ENCODE assay signal across 19 cellular contexts in genomic region chr3:134808835-134809234, GRCh38. TPM values are rescaled to one million over a fixed set of nuclear protein-coding genes. Genes with fewer than 3 reads are reported as not detected.
A peak's percentile ranks its signal among the peaks of the same experiment; 100 is the strongest.
DNase-seq lines count a peak whose midpoint lies in the region; ATAC-seq lines count a peak whose summit lies in the region.
"Had no signal": no experiment of that assay in that cellular context is flagged by ENCODE, and none has a peak within 500 bp of the region (broad histone marks: within the 10 kb centered on the region; RNA-seq: fewer than 3 reads in every experiment).

No MANE protein-coding gene starts in this region.

- H3K4me1 Mint-ChIP-seq in activated CD4-positive, alpha-beta T cell treated with anti-CD3 and anti-CD28 coated beads for 36 hours, result peaks cover 19% of the 10 kb centered on the region
- H3K4me1 Mint-ChIP-seq in activated T-helper 17 cell treated with anti-CD3 and anti-CD28 coated beads, Interleukin-2, amount 50 U/mL, for 72 hours, result peaks cover 4% of the 10 kb centered on the region

- no peaks in the 10 kb centered on the region for H3K36me3 Mint-ChIP-seq in activated CD4-positive, alpha-beta T cell treated with anti-CD3 and anti-CD28 coated beads for 36 hours (ENCODE audit: low read depth)
- no peaks in the 10 kb centered on the region for H3K36me3 Mint-ChIP-seq in activated T-helper 17 cell treated with anti-CD3 and anti-CD28 coated beads, Interleukin-2, amount 50 U/mL, for 72 hours (ENCODE audit: low read depth)
- H3K36me3 Mint-ChIP-seq: CD8-positive, alpha-beta T cell had no signal

- H3K9ac ChIP-seq in Karpas-422 (ENCODE audit: low read length), result no peak overlapping the region
- H3K9ac ChIP-seq: BLaER1 treated with 17β-estradiol and CSF1 and Interleukin-3, amounts not matched to agents 10 nM and 100 nM had no signal

- H2AFZ ChIP-seq in Karpas-422 (ENCODE audit: low read length), result no peak overlapping the region

- CTCF ChIA-PET in activated CD4-positive, alpha-beta T cell treated with anti-CD3 and anti-CD28 coated beads for 36 hours (lab: Charles Lee), result no interaction called here

- no peak overlapping the region for H3K27ac Mint-ChIP-seq in activated CD4-positive, alpha-beta T cell treated with anti-CD3 and anti-CD28 coated beads for 36 hours
- H3K27ac Mint-ChIP-seq in activated T-helper 17 cell treated with anti-CD3 and anti-CD28 coated beads, Interleukin-2, amount 50 U/mL, for 72 hours, result no peak overlapping the region
- H3K27ac Mint-ChIP-seq: B cell; CD4-positive, alpha-beta T cell; CD8-positive, alpha-beta T cell had no signal

- H3K9me3 ChIP-seq in Karpas-422 (ENCODE audit: low read length), result no peaks in the 10 kb centered on the region
- H3K9me3 ChIP-seq: A549; BLaER1 treated with 17β-estradiol and CSF1 and Interleukin-3, amounts not matched to agents 10 nM and 100 nM; Caco-2 had no signal

- H3K36me3 ChIP-seq in Karpas-422 (ENCODE audit: insufficient read depth, low read length), result no peaks in the 10 kb centered on the region
- H3K36me3 ChIP-seq: BLaER1 treated with 17β-estradiol and CSF1 and Interleukin-3, amounts not matched to agents 10 nM and 100 nM had no signal

- intact Hi-C loops in activated CD4-positive, alpha-beta T cell treated with anti-CD3 and anti-CD28 coated beads for 36 hours (cut with DNase I, micrococcal nuclease), result no loop called here

- peak overlapping the region; percentile 38 for H3K4me2 ChIP-seq in Karpas-422 (ENCODE audit: low read depth, low read length, poor library complexity, severe bottlenecking)
- H3K4me2 ChIP-seq: A549; BLaER1 treated with 17β-estradiol and CSF1 and Interleukin-3, amounts not matched to agents 10 nM and 100 nM had no signal

- no peaks in the 10 kb centered on the region for H3K9me2 ChIP-seq in Karpas-422 (replicated peaks; ENCODE audit: insufficient read depth, low read length)

- no peaks in the 10 kb centered on the region for H3K9me3 Mint-ChIP-seq in activated CD4-positive, alpha-beta T cell treated with anti-CD3 and anti-CD28 coated beads for 36 hours (ENCODE audit: low read depth)
- H3K9me3 Mint-ChIP-seq in activated T-helper 17 cell treated with anti-CD3 and anti-CD28 coated beads, Interleukin-2, amount 50 U/mL, for 72 hours, result no peaks in the 10 kb centered on the region
- H3K9me3 Mint-ChIP-seq: CD4-positive, alpha-beta T cell; CD8-positive, alpha-beta T cell had no signal

- POLR2A ChIA-PET in activated CD4-positive, alpha-beta T cell treated with anti-CD3 and anti-CD28 coated beads for 36 hours (lab: Charles Lee), result no interaction called here

- H3K4me3 Mint-ChIP-seq in activated CD4-positive, alpha-beta T cell treated with anti-CD3 and anti-CD28 coated beads for 36 hours, result no peak overlapping the region
- H3K4me3 Mint-ChIP-seq in activated T-helper 17 cell treated with anti-CD3 and anti-CD28 coated beads, Interleukin-2, amount 50 U/mL, for 72 hours, result no peak overlapping the region
- H3K4me3 Mint-ChIP-seq: B cell; CD4-positive, alpha-beta T cell; CD8-positive, alpha-beta T cell had no signal

- no peak for DNase-seq in activated CD4-positive, alpha-beta T cell treated with anti-CD3 and anti-CD28 coated beads for 36 hours
- no peak for DNase-seq in activated CD4-positive, alpha-beta T cell treated with anti-CD3 and anti-CD28 coated beads for 4 hours
- no peak for DNase-seq in Karpas-422
- DNase-seq in stimulated activated CD4-positive, alpha-beta T cell treated with anti-CD3 and anti-CD28 coated beads, Interleukin-2, amount 100 ng/mL, for 24 hours, result no peak
- DNase-seq: AML-193; Caco-2; Calu3; CD4-positive, alpha-beta T cell; CD8-positive, alpha-beta T cell; DMS79 treated with DMSO at 0.1 percent for 48 hours; GF-D8 had no signal

- no peaks in the 10 kb centered on the region for H3K79me2 ChIP-seq in Karpas-422 (ENCODE audit: low read length)

- H4K20me1 ChIP-seq in Karpas-422 (ENCODE audit: insufficient read depth, low read depth, low read length), result no peaks in the 10 kb centered on the region
- H4K20me1 ChIP-seq: BLaER1 treated with 17β-estradiol and CSF1 and Interleukin-3, amounts not matched to agents 10 nM and 100 nM had no signal

- H3K27ac ChIP-seq in Karpas-422 (ENCODE audit: low read length), result no peak overlapping the region
- H3K27ac ChIP-seq: 22Rv1; A549; BLaER1 treated with 17β-estradiol and CSF1 and Interleukin-3, amounts not matched to agents 10 nM and 100 nM; C4-2B had no signal

- peak; percentile 56 for ATAC-seq in activated CD4-positive, alpha-beta T cell treated with anti-CD3 and anti-CD28 coated beads for 36 hours
- ATAC-seq in activated T-helper 17 cell treated with anti-CD3 and anti-CD28 coated beads, Interleukin-2, amount 50 U/mL, for 72 hours (replicated peaks), result peak; percentile 52
- ATAC-seq in HG03039 (IDR thresholded peaks at IDR 0.05; ENCODE audit: unreplicated experiment), result no peak
- ATAC-seq: A549; CD8-positive, alpha-beta T cell had no signal

- H3K27me3 ChIP-seq in Karpas-422 (ENCODE audit: low read length), result no peaks in the 10 kb centered on the region
- H3K27me3 ChIP-seq: BLaER1 treated with 17β-estradiol and CSF1 and Interleukin-3, amounts not matched to agents 10 nM and 100 nM had no signal

- H3K4me1 ChIP-seq in Karpas-422 (ENCODE audit: low read length), result peaks cover 47% of the 10 kb centered on the region
- H3K4me1 ChIP-seq: A549; BLaER1 treated with 17β-estradiol and CSF1 and Interleukin-3, amounts not matched to agents 10 nM and 100 nM; Caco-2 had no signal

- H3K27me3 Mint-ChIP-seq in activated CD4-positive, alpha-beta T cell treated with anti-CD3 and anti-CD28 coated beads for 36 hours, result peaks cover 6% of the 10 kb centered on the region
- peaks cover 5% of the 10 kb centered on the region for H3K27me3 Mint-ChIP-seq in activated T-helper 17 cell treated with anti-CD3 and anti-CD28 coated beads, Interleukin-2, amount 50 U/mL, for 72 hours
- H3K27me3 Mint-ChIP-seq: CD4-positive, alpha-beta T cell had no signal

- no peak overlapping the region for H3K4me3 ChIP-seq in Karpas-422 (ENCODE audit: low read length)
- H3K4me3 ChIP-seq: A549; BLaER1 treated with 17β-estradiol and CSF1 and Interleukin-3, amounts not matched to agents 10 nM and 100 nM had no signal

RNA-seq across cellular contexts. Expression of gene EPHB1, which starts 13.8 kb away (rescaled TPM):
- under 1 TPM; 0.60 to 0.98 TPM for total RNA-seq in activated CD4-positive, alpha-beta T cell treated with anti-CD3 and anti-CD28 coated beads for 36 hours
- 24.1 and 24.3 TPM in 2 replicates for total RNA-seq in Karpas-422 (2014; rRNA removed; shearing (Covaris generic); ENCODE audit: low replicate concordance)
- total RNA-seq in activated T-helper 17 cell treated with anti-CD3 and anti-CD28 coated beads, Interleukin-2, amount 50 U/mL, for 72 hours, result 1 to 10 TPM; 1.2 to 1.3 TPM
- total RNA-seq: A172; B cell; CD8-positive, alpha-beta T cell had no signal

Comparison
In these comparisons a context has a peak if more than half of its experiments do, and no peak if none do; other contexts are left out.
1. RNA of gene EPHB1, which starts 13.8 kb away (total RNA-seq): 24.1 to 24.3 TPM in Karpas-422; 1.2 to 1.3 TPM in activated T-helper 17 cell treated with anti-CD3 and anti-CD28 coated beads, Interleukin-2, amount 50 U/mL, for 72 hours and 0.60 to 0.98 TPM in activated CD4-positive, alpha-beta T cell treated with anti-CD3 and anti-CD28 coated beads for 36 hours; every median in the first group is over 10 times any median in the second.